Comparison of ENCODE assay signal across 8 cellular contexts in the genomic region with DNA sequence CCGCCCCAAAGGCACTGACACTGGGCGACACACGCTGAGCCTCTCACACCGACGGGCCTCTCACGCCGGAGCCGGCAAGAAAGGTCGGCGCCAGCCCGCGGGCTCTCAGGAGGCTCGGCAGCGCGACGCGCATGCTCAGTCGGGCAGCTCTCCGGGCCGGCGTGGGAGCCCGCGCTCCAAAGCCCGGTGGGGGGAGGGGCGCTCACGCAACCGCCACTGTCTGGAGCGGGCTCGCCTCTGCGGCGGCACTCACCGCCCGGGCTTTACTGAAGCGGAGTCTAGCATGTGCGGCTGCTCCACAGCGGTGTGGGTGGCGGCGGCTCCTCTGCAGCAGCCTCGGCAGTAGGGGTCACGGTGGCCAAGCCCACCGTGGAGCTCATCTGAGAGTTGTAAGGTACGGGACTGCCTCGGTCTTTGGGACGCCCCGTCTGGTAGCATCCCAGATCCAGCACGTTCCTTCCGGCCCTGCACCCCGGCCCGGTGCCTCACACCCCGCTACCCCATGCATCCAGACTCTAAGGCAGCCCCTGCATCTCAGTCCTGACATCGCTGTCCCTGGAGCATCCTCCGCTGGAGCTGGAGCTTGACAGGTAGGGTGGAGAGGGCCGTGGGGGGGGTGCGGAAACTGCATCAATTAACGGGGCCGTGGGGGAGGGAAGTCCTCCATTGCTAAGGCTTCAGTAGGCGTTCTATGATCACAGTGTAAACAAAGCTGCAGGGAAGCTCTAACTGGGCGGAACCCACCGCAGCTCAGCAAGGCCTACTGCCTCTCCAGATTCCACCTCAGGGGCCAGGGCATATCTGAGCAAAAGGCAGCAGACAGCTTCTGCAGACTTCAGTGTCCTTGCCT. TPM values are rescaled to one million over a fixed set of nuclear protein-coding genes. Genes with fewer than 3 reads are reported as not detected.
A peak's percentile ranks its signal among the peaks of the same experiment; 100 is the strongest.
DNase-seq lines count a peak whose midpoint lies in the region; ATAC-seq and TF ChIP-seq lines count a peak whose summit lies in the region.
"Not testable (repeated sequence)": the region's sequence is repeated elsewhere in the genome, so short reads cannot be mapped to it uniquely, and the experiment has no call there.

No MANE protein-coding gene starts in this region.

- H3K4me3 ChIP-seq in AG09309 (ENCODE audit: control insufficient read depth, low read depth, low read length), result peak overlapping the region; percentile 33
- H3K4me3 ChIP-seq in dorsolateral prefrontal cortex, result peak overlapping the region; percentile 26 to 69 (median 56)

- intact Hi-C loops in dorsolateral prefrontal cortex (cut with DNase I), result not testable (repeated sequence)

- H3K27ac ChIP-seq in dorsolateral prefrontal cortex, result peak overlapping the region in 27 of 59 donors; percentile 22 to 84 (median 49)

- not testable (repeated sequence) for H3K27me3 ChIP-seq in dorsolateral prefrontal cortex

- TF ChIP-seq CTCF in AG09309 (IDR thresholded peaks at IDR 0.05; ENCODE audit: control insufficient read depth, insufficient read depth, low read depth, low read length, missing control alignments), result not testable (repeated sequence)
- peak in 9 of 56 donors; percentile 5 to 40 (median 13) for TF ChIP-seq CTCF in dorsolateral prefrontal cortex (IDR thresholded peaks at IDR 0.05 in 54 of 56, conservative IDR thresholded peaks at IDR 0.05 in 2 of 56; ENCODE audit: low read depth in 1 of 56, partially characterized antibody in 56 of 56)

- DNase-seq in AG09309 (ENCODE audit: low read depth), result not testable (repeated sequence)
- DNase-seq in NCI-H774 (lab: John Stamatoyannopoulos, UW) (peak; percentile 35), dorsolateral prefrontal cortex (peak in 7 of 10 donors; percentile 47 to 71 (median 62)), lung microvascular endothelial cell (ENCODE audit: low read depth in 2 of 2) (peak; percentile 18 to 30)
- DNase-seq in activated CD8-positive, alpha-beta memory T cell treated with anti-CD3 and anti-CD28 coated beads for 48 hours (ENCODE audit: low read depth in 2 of 3, low spot score in 2 of 3), result peak; percentile 33 to 52 (median 45)
- peak; percentile 41 to 71 for DNase-seq in stimulated activated CD4-positive, alpha-beta T cell treated with anti-CD3 and anti-CD28 coated beads, Interleukin-2, amount 100 ng/mL, for 48 hours

- ATAC-seq in GM19351 (IDR thresholded peaks at IDR 0.05; ENCODE audit: unreplicated experiment) (peak; percentile 86), HG03196 (IDR thresholded peaks at IDR 0.05; ENCODE audit: unreplicated experiment) (peak; percentile 59)

RNA-seq across cellular contexts. Expression of gene DHRS4L2, which starts 18.4 kb away (rescaled TPM):
- total RNA-seq in dorsolateral prefrontal cortex, result 10 to 100 TPM in 105 of 120 experiments, 1 to 10 TPM in 15; 6.2 to 20.1 (median 13.4) TPM
- total RNA-seq in lung microvascular endothelial cell, result 9.4 and 9.5 TPM in 2 replicates

RNA-seq across cellular contexts. Expression of gene CARMIL3, which starts 44.7 kb away (rescaled TPM):
- total RNA-seq in dorsolateral prefrontal cortex (10 to 100 TPM in 74 of 120 experiments, 1 to 10 TPM in 46; 6.6 to 22.8 (median 11.2) TPM), lung microvascular endothelial cell (under 0.01 TPM in 1 of 2 replicates, not detected in the other)

RNA-seq across cellular contexts. Expression of gene DHRS4, which starts 53.5 kb away (rescaled TPM):
- 10 to 100 TPM in 96 of 120 experiments, 1 to 10 TPM in 24; 6.3 to 22.2 (median 12.8) TPM for total RNA-seq in dorsolateral prefrontal cortex
- total RNA-seq in lung microvascular endothelial cell, result 42.7 and 43.4 TPM in 2 replicates
